In genomic region chr21:34844924-34845238, GRCh38 we compare ENCODE assay signal across 10 cellular contexts.
DNase-seq lines count a peak whose midpoint lies in the region; ATAC-seq, FAIRE-seq and TF ChIP-seq lines count a peak whose summit lies in the region.
"Had no signal": no experiment of that assay in that cellular context is flagged by ENCODE, and none has a peak within 500 bp of the region (broad histone marks: within the 10 kb centered on the region; RNA-seq: fewer than 3 reads in every experiment).

No MANE protein-coding gene starts in this region.

- H3K27ac ChIP-seq in DND-41 (ENCODE audit: low read length) (no peak overlapping the region), brain microvascular endothelial cell (peak overlapping the region; percentile 48), neutrophil (peak overlapping the region; percentile 5)

- DNase-seq in DND-41: no peak
- DNase-seq in NCI-H2029 treated with DMSO at 0.1 percent for 48 hours (lab: John Stamatoyannopoulos, UW): peak; percentile 12
- DNase-seq in brain microvascular endothelial cell: no peak
- DNase-seq in germinal center (ENCODE audit: low spot score): no peak
- DNase-seq in RCC 7860 (ENCODE audit: low spot score): no peak
- DNase-seq in putamen (ENCODE audit: low spot score): no peak
- DNase-seq: NCI-H2227 treated with DMSO at 0.1 percent for 48 hours had no signal

- ATAC-seq in DND-41 (ENCODE audit: insufficient read depth, low read depth) (0 out of 3 replicates have a peak, but pooled peaks have one; percentile 8), GM18511 (IDR thresholded peaks at IDR 0.05; ENCODE audit: unreplicated experiment) (no peak)

- no peak for FAIRE-seq in RCC 7860 (lab: Jason Lieb, UNC)
- FAIRE-seq: TTC549 had no signal

- H3K4me3 ChIP-seq in DND-41 (ENCODE audit: low read depth in 1 of 2, low read length in 2 of 2) (no peak overlapping the region), brain microvascular endothelial cell (ENCODE audit: low read depth, low read length) (no peak overlapping the region), neutrophil (ENCODE audit: low read depth in 1 of 2, low read length in 1 of 2) (no peak overlapping the region)

- H3K27me3 ChIP-seq in DND-41 (ENCODE audit: insufficient read depth, low read length, poor library complexity): no peaks in the 10 kb centered on the region
- no peaks in the 10 kb centered on the region for H3K27me3 ChIP-seq in brain microvascular endothelial cell (replicated peaks)
- no peaks in the 10 kb centered on the region for H3K27me3 ChIP-seq in neutrophil

- no peak overlapping the region for H3K4me2 ChIP-seq in DND-41 (ENCODE audit: insufficient read depth, low read length)

- peaks cover 89% of the 10 kb centered on the region for H3K79me2 ChIP-seq in DND-41 (ENCODE audit: insufficient read depth, low read length)

- H2AFZ ChIP-seq in DND-41 (ENCODE audit: low read depth, low read length): no peak overlapping the region

- H3K36me3 ChIP-seq in DND-41 (ENCODE audit: insufficient read depth, low read length) (peaks cover 96% of the 10 kb centered on the region), brain microvascular endothelial cell (replicated peaks) (peaks cover 59% of the 10 kb centered on the region), neutrophil (peaks cover 32% of the 10 kb centered on the region)

- H3K4me1 ChIP-seq in DND-41 (ENCODE audit: insufficient read depth, low read length): no peaks in the 10 kb centered on the region
- H3K4me1 ChIP-seq in neutrophil (ENCODE audit: control insufficient read depth in 1 of 2, insufficient read depth in 1 of 2, low read depth in 1 of 2, low read length in 1 of 2): peaks cover 28 to 29% of the 10 kb centered on the region in 2 experiments

- H3K9ac ChIP-seq in DND-41 (ENCODE audit: low read depth, low read length): no peak overlapping the region

- H3K9me3 ChIP-seq in DND-41 (ENCODE audit: insufficient read depth, low read length, severe bottlenecking) (no peaks in the 10 kb centered on the region), neutrophil (no peaks in the 10 kb centered on the region)

- in situ Hi-C loops in brain microvascular endothelial cell (cut with HindIII; ENCODE audit: low pct_ligation_motif_present, low sequenced_read_pairs): no loop called here

- peaks cover 55% of the 10 kb centered on the region for H4K20me1 ChIP-seq in DND-41 (ENCODE audit: insufficient read depth, low read length)

- no peak for TF ChIP-seq CTCF in DND-41 (IDR thresholded peaks at IDR 0.05; ENCODE audit: borderline replicate concordance, extremely low read depth, low read length, poor library complexity, severe bottlenecking)
- TF ChIP-seq CTCF in brain microvascular endothelial cell (IDR thresholded peaks at IDR 0.05; ENCODE audit: low read depth, low read length, missing control alignments): no peak
- TF ChIP-seq CTCF in neutrophil (IDR thresholded peaks at IDR 0.05): no peak
